ENCODE assay signal across 6 cellular contexts in genomic region chr11:46675288-46675851, GRCh38. TPM values are rescaled to one million over a fixed set of nuclear protein-coding genes. Genes with fewer than 3 reads are reported as not detected.
DNase-seq lines count a peak whose midpoint lies in the region; ATAC-seq, FAIRE-seq and TF ChIP-seq lines count a peak whose summit lies in the region.

No MANE protein-coding gene starts in this region.

- intact Hi-C loops in K562 (cut with micrococcal nuclease) = no loop called here

- TF ChIP-seq RAD21 in K562 (CRISPR knock-in tag; conservative IDR thresholded peaks at IDR 0.05 in 1 of 2, IDR thresholded peaks at IDR 0.05 in 1 of 2) = no peak

- H3K9me3 ChIP-seq in K562 (replicated peaks; ENCODE audit: control insufficient read depth, insufficient read depth, low read depth, low read length) = no peaks in the 10 kb centered on the region

- H3K36me3 Mint-ChIP-seq in naive B cell = peaks cover 0 to 18% of the 10 kb centered on the region in 2 donors

- no peak overlapping the region for H3K4me2 ChIP-seq in K562 (ENCODE audit: insufficient read depth, low read length)

- no peaks in the 10 kb centered on the region for H3K27me3 Mint-ChIP-seq in naive B cell

- no peak overlapping the region for H2AFZ ChIP-seq in K562 (ENCODE audit: low read depth, low read length)

- no peak for TF ChIP-seq EP300 in K562 (IDR thresholded peaks at IDR 0.05; ENCODE audit: low read length)

- H3K79me2 ChIP-seq in K562 (ENCODE audit: control insufficient read depth, insufficient read depth, low read length) = no peaks in the 10 kb centered on the region

- H3K4me1 ChIP-seq in K562 (replicated peaks in 1 of 2; ENCODE audit: control insufficient read depth in 2 of 2, insufficient read depth in 2 of 2, low read length in 2 of 2) = peaks cover 0 to 4% of the 10 kb centered on the region in 2 experiments; a peak in 1 of 5 replicates

- no peaks in the 10 kb centered on the region for H3K27me3 ChIP-seq in K562 (ENCODE audit: control insufficient read depth in 2 of 2, insufficient read depth in 2 of 2, low read length in 2 of 2)

- H3K27ac ChIP-seq in K562 (ENCODE audit: extremely low read depth, low read depth, low read length) = no peak overlapping the region

- FAIRE-seq in GM12892 (lab: Jason Lieb, UNC) = no peak
- no peak for FAIRE-seq in K562 (lab: Jason Lieb, UNC)

- POLR2A ChIA-PET in K562 (lab: Yijun Ruan, JAX) = interaction anchor here (0.7 to 2.1 kb wide), 12 partner anchors 9 to 172 kb away, joined by 3 to 9 read pairs (median 4); partner anchors contain the start of genes ARHGAP1 and ZNF408

- TF ChIP-seq POLR2A in GM12892 (IDR thresholded peaks at IDR 0.05; ENCODE audit: low read depth, low read length) (0 out of 2 replicates have a peak, but pooled peaks have one; percentile 24), K562 (conservative IDR thresholded peaks at IDR 0.05) (no peak)

- H3K36me3 ChIP-seq in K562 (ENCODE audit: control insufficient read depth, insufficient read depth, low read length) = peaks cover 52% of the 10 kb centered on the region; the same call in 2 of the 3 replicates

- peak overlapping the region in 4 of 6 donors; percentile 32 to 94 (median 87) for H3K27ac Mint-ChIP-seq in naive B cell

- in situ Hi-C loops in K562 (cut with MboI) = no loop called here

- no peaks in the 10 kb centered on the region for H4K20me1 ChIP-seq in K562 (replicated peaks; ENCODE audit: control insufficient read depth, insufficient read depth, low read length)

- peaks cover 5% of the 10 kb centered on the region for H3K9me1 ChIP-seq in K562 (ENCODE audit: control insufficient read depth, insufficient read depth, low read length)

- no peaks in the 10 kb centered on the region for H3K9me3 Mint-ChIP-seq in naive B cell

- H3K4me3 ChIP-seq in K562 = no peak overlapping the region

- peak; percentile 6; the same call in 2 of the 3 replicates for ATAC-seq in K562
- no peak for ATAC-seq in naive B cell (ENCODE audit: low read depth in 2 of 2)
- no peak for ATAC-seq in HG03469 (IDR thresholded peaks at IDR 0.05; ENCODE audit: unreplicated experiment)
- no peak for ATAC-seq in HG03175 (IDR thresholded peaks at IDR 0.05; ENCODE audit: unreplicated experiment)

- peak overlapping the region in 2 of 8 donors; percentile 38 to 45 for H3K4me3 Mint-ChIP-seq in naive B cell

- no TSS peak for BruUV-seq in K562 (replicated peaks; lab: Mats Ljungman, UMichigan)

- DNase-seq in GM12892 (ENCODE audit: insufficient read length) (no peak), K562 (ENCODE audit: extremely low read depth in 1 of 4, low spot score in 3 of 4) (no peak), naive B cell (no peak), NCI-H2029 treated with DMSO at 0.1 percent for 48 hours (lab: John Stamatoyannopoulos, UW) (no peak)

- no peak for TF ChIP-seq CTCF in K562 (IDR thresholded peaks at IDR 0.05 in 2 of 3, conservative IDR thresholded peaks at IDR 0.05 in 1 of 3; ENCODE audit: insufficient read depth in 2 of 3, low read depth in 1 of 3, low read length in 3 of 3)

- peak overlapping the region in 1 of 2 experiments; percentile 43; a peak in 1 of 4 replicates for H3K9ac ChIP-seq in K562 (ENCODE audit: insufficient read depth in 1 of 2, low read depth in 2 of 2, low read length in 2 of 2)

- 67% methylated on average over 3 of the region's 4 CpGs for WGBS in K562 (ENCODE audit: insufficient coverage, low coverage, missing lambda C conversion rate)

- CTCF ChIA-PET in K562 (lab: Yijun Ruan, JAX; ENCODE audit: low intra/inter-chr PET ratio) = no interaction called here

- peaks cover 22 to 40% (median 27%) of the 10 kb centered on the region in 3 donors for H3K4me1 Mint-ChIP-seq in naive B cell

RNA-seq across cellular contexts. Expression of gene ARHGAP1, which starts 25.0 kb away (rescaled TPM):
- polyA plus RNA-seq in GM12892 (2012; ENCODE audit: missing spikeins) = 14.7 TPM
- 36.7 and 76.2 TPM in 2 replicates for total RNA-seq in K562 (2011; cell fraction: chromatin; rRNA removed; ENCODE audit: low replicate concordance)
- 31.7 and 34.5 TPM in 2 replicates for total RNA-seq in K562 (2011; cell fraction: nucleolus; rRNA removed)
- 30.6 and 40.3 TPM in 2 replicates for total RNA-seq in K562 (2011; cell fraction: nucleoplasm; rRNA removed)
- total RNA-seq in K562 (2014; rRNA removed) = 7.4 and 11.1 TPM in 2 replicates
- total RNA-seq in K562 (2014; rRNA removed; fragmentation: Illumina TruSeq; extraction: Trizol) = 5.9 and 6.9 TPM in 2 replicates
- 10.7 and 11.3 TPM in 2 replicates for total RNA-seq in K562 (2015; rRNA removed; fragmentation: Illumina TruSeq; extraction: Trizol)
- 30.3 and 30.4 TPM in 2 replicates for total RNA-seq in K562 (2021)
- 8.2 and 13.2 TPM in 2 replicates for polyA plus RNA-seq in K562 (2011; rRNA removed)
- 10.8 and 17.1 TPM in 2 replicates for polyA plus RNA-seq in K562 (2011; cell fraction: cytosol; rRNA removed)
- polyA plus RNA-seq in K562 (2011; cell fraction: nucleus; rRNA removed) = 11.1 and 18.2 TPM in 2 replicates
- 16.3 and 23.1 TPM in 2 replicates for polyA plus RNA-seq in K562 (2012)
- 25.0 and 26.7 TPM in 2 replicates for polyA plus RNA-seq in K562 (2014; fragmentation: Illumina TruSeq; extraction: Trizol)
- 1 to 10 TPM; 3.6 to 5.7 TPM for polyA plus RNA-seq in K562 (2014; fragmentation: Nextera tagmentation; extraction: Ambion mirVana)
- polyA plus RNA-seq in K562 (2014; rRNA removed) = 14.1 and 14.2 TPM in 2 replicates
- polyA minus RNA-seq in K562 (2011; rRNA and poly(A)+ RNA removed) = 23.5 and 26.8 TPM in 2 replicates
- polyA minus RNA-seq in K562 (2011; cell fraction: cytosol; rRNA and poly(A)+ RNA removed) = 27.3 and 29.4 TPM in 2 replicates
- 11.3 and 15.9 TPM in 2 replicates for polyA minus RNA-seq in K562 (2011; cell fraction: nucleus; rRNA and poly(A)+ RNA removed)
- 10 to 100 TPM; 31.4 to 51.6 (median 34.7) TPM for polyA plus RNA-seq in naive B cell (ENCODE audit: low read depth in 6 of 6)

RNA-seq across cellular contexts. Expression of gene ZNF408, which starts 25.5 kb away (rescaled TPM):
- 5.1 TPM for polyA plus RNA-seq in GM12892 (2012; ENCODE audit: missing spikeins)
- 16.0 and 39.3 TPM in 2 replicates for total RNA-seq in K562 (2011; cell fraction: chromatin; rRNA removed; ENCODE audit: low replicate concordance)
- 22.9 and 32.4 TPM in 2 replicates for total RNA-seq in K562 (2011; cell fraction: nucleolus; rRNA removed)
- 20.5 and 21.6 TPM in 2 replicates for total RNA-seq in K562 (2011; cell fraction: nucleoplasm; rRNA removed)
- total RNA-seq in K562 (2014; rRNA removed) (11.8 and 12.2 TPM in 2 replicates), K562 (2014; rRNA removed; fragmentation: Illumina TruSeq; extraction: Trizol) (7.3 and 7.4 TPM in 2 replicates), K562 (2015; rRNA removed; fragmentation: Illumina TruSeq; extraction: Trizol) (12.8 and 14.1 TPM in 2 replicates), K562 (2021) (17.4 and 18.4 TPM in 2 replicates)
- polyA plus RNA-seq in K562 (2011; rRNA removed) (4.5 and 7.6 TPM in 2 replicates), K562 (2014; fragmentation: Illumina TruSeq; extraction: Trizol) (7.4 and 10.8 TPM in 2 replicates), K562 (2014; fragmentation: Nextera tagmentation; extraction: Ambion mirVana) (under 1 TPM; 0.15 to 0.38 TPM), K562 (2014; rRNA removed) (7.0 and 10.0 TPM in 2 replicates), naive B cell (ENCODE audit: low read depth in 6 of 6) (10 to 100 TPM in 5 of 6 donors, 1 to 10 TPM in 1; 6.2 to 13.8 (median 11.3) TPM)
- polyA plus RNA-seq in K562 (2011; cell fraction: cytosol; rRNA removed) = 5.7 and 12.0 TPM in 2 replicates
- polyA plus RNA-seq in K562 (2011; cell fraction: nucleus; rRNA removed) = 13.3 and 21.7 TPM in 2 replicates
- polyA plus RNA-seq in K562 (2012) = 8.5 and 12.1 TPM in 2 replicates
- polyA minus RNA-seq in K562 (2011; rRNA and poly(A)+ RNA removed) = 4.6 and 4.8 TPM in 2 replicates
- polyA minus RNA-seq in K562 (2011; cell fraction: cytosol; rRNA and poly(A)+ RNA removed) = 5.2 and 8.7 TPM in 2 replicates
- 14.1 and 19.8 TPM in 2 replicates for polyA minus RNA-seq in K562 (2011; cell fraction: nucleus; rRNA and poly(A)+ RNA removed)

RNA-seq across cellular contexts. Expression of gene F2, which starts 43.6 kb away (rescaled TPM):
- not detected for polyA plus RNA-seq in GM12892 (2012; ENCODE audit: missing spikeins)
- not detected in 2 replicates for total RNA-seq in K562 (2011; cell fraction: chromatin; rRNA removed; ENCODE audit: low replicate concordance)
- total RNA-seq in K562 (2011; cell fraction: nucleolus; rRNA removed) = not detected in 2 replicates
- total RNA-seq in K562 (2011; cell fraction: nucleoplasm; rRNA removed) = not detected in 2 replicates
- not detected in 2 replicates for total RNA-seq in K562 (2014; rRNA removed)
- total RNA-seq in K562 (2014; rRNA removed; fragmentation: Illumina TruSeq; extraction: Trizol) = not detected in 2 replicates
- total RNA-seq in K562 (2015; rRNA removed; fragmentation: Illumina TruSeq; extraction: Trizol) = not detected in 2 replicates
- 0.16 and 0.22 TPM in 2 replicates for total RNA-seq in K562 (2021)
- polyA plus RNA-seq in K562 (2011; rRNA removed) = not detected in 2 replicates
- polyA plus RNA-seq in K562 (2011; cell fraction: cytosol; rRNA removed) = not detected in 2 replicates
- polyA plus RNA-seq in K562 (2011; cell fraction: nucleus; rRNA removed) = not detected in 2 replicates
- not detected in 2 replicates for polyA plus RNA-seq in K562 (2012)
- not detected in 2 replicates for polyA plus RNA-seq in K562 (2014; fragmentation: Illumina TruSeq; extraction: Trizol)
- not detected for polyA plus RNA-seq in K562 (2014; fragmentation: Nextera tagmentation; extraction: Ambion mirVana)
- not detected in 2 replicates for polyA plus RNA-seq in K562 (2014; rRNA removed)
- not detected in 2 replicates for polyA minus RNA-seq in K562 (2011; rRNA and poly(A)+ RNA removed)
- polyA minus RNA-seq in K562 (2011; cell fraction: cytosol; rRNA and poly(A)+ RNA removed) = 2.4 TPM in 1 of 2 replicates, not detected in the other
- polyA minus RNA-seq in K562 (2011; cell fraction: nucleus; rRNA and poly(A)+ RNA removed) = not detected in 2 replicates
- polyA plus RNA-seq in naive B cell (ENCODE audit: low read depth in 6 of 6) = not detected

RNA-seq across cellular contexts. Expression of gene ATG13, which starts 58.0 kb away (rescaled TPM):
- polyA plus RNA-seq in GM12892 (2012; ENCODE audit: missing spikeins) = 17.3 TPM
- total RNA-seq in K562 (2011; cell fraction: chromatin; rRNA removed; ENCODE audit: low replicate concordance) = 112 and 117 TPM in 2 replicates
- total RNA-seq in K562 (2011; cell fraction: nucleolus; rRNA removed) = 77.5 and 112 TPM in 2 replicates
- total RNA-seq in K562 (2011; cell fraction: nucleoplasm; rRNA removed) = 88.6 and 94.3 TPM in 2 replicates
- 46.6 and 54.4 TPM in 2 replicates for total RNA-seq in K562 (2014; rRNA removed)
- 26.0 and 27.2 TPM in 2 replicates for total RNA-seq in K562 (2014; rRNA removed; fragmentation: Illumina TruSeq; extraction: Trizol)
- 23.3 and 24.5 TPM in 2 replicates for total RNA-seq in K562 (2015; rRNA removed; fragmentation: Illumina TruSeq; extraction: Trizol)
- total RNA-seq in K562 (2021) = 52.2 and 61.5 TPM in 2 replicates
- polyA plus RNA-seq in K562 (2011; rRNA removed) = 56.9 and 66.1 TPM in 2 replicates
- polyA plus RNA-seq in K562 (2011; cell fraction: cytosol; rRNA removed) = 72.0 and 89.0 TPM in 2 replicates
- 128 and 150 TPM in 2 replicates for polyA plus RNA-seq in K562 (2011; cell fraction: nucleus; rRNA removed)
- 33.0 and 68.6 TPM in 2 replicates for polyA plus RNA-seq in K562 (2012)
- 36.5 and 38.1 TPM in 2 replicates for polyA plus RNA-seq in K562 (2014; fragmentation: Illumina TruSeq; extraction: Trizol)
- 10 to 100 TPM; 13.1 to 15.6 TPM for polyA plus RNA-seq in K562 (2014; fragmentation: Nextera tagmentation; extraction: Ambion mirVana)
- polyA plus RNA-seq in K562 (2014; rRNA removed) = 49.5 and 58.8 TPM in 2 replicates
- 48.2 and 57.6 TPM in 2 replicates for polyA minus RNA-seq in K562 (2011; rRNA and poly(A)+ RNA removed)
- 28.3 and 42.0 TPM in 2 replicates for polyA minus RNA-seq in K562 (2011; cell fraction: cytosol; rRNA and poly(A)+ RNA removed)
- polyA minus RNA-seq in K562 (2011; cell fraction: nucleus; rRNA and poly(A)+ RNA removed) = 36.8 and 48.7 TPM in 2 replicates
- polyA plus RNA-seq in naive B cell (ENCODE audit: low read depth in 6 of 6) = 10 to 100 TPM; 43.3 to 70.8 (median 56.3) TPM

RNA-seq across cellular contexts. Expression of gene HARBI1, which starts 58.3 kb away (rescaled TPM):
- polyA plus RNA-seq in GM12892 (2012; ENCODE audit: missing spikeins) = 3.5 TPM
- 7.3 and 8.5 TPM in 2 replicates for total RNA-seq in K562 (2011; cell fraction: chromatin; rRNA removed; ENCODE audit: low replicate concordance)
- 6.8 and 8.2 TPM in 2 replicates for total RNA-seq in K562 (2011; cell fraction: nucleolus; rRNA removed)
- total RNA-seq in K562 (2011; cell fraction: nucleoplasm; rRNA removed) = 6.0 and 6.3 TPM in 2 replicates
- total RNA-seq in K562 (2014; rRNA removed) = 4.1 and 4.3 TPM in 2 replicates
- total RNA-seq in K562 (2014; rRNA removed; fragmentation: Illumina TruSeq; extraction: Trizol) = 5.6 and 6.0 TPM in 2 replicates
- 4.9 and 6.9 TPM in 2 replicates for total RNA-seq in K562 (2015; rRNA removed; fragmentation: Illumina TruSeq; extraction: Trizol)
- total RNA-seq in K562 (2021) = 5.5 and 5.8 TPM in 2 replicates
- 4.7 and 5.5 TPM in 2 replicates for polyA plus RNA-seq in K562 (2011; rRNA removed)
- 4.9 and 5.5 TPM in 2 replicates for polyA plus RNA-seq in K562 (2011; cell fraction: cytosol; rRNA removed)
- polyA plus RNA-seq in K562 (2011; cell fraction: nucleus; rRNA removed) = 3.5 and 4.0 TPM in 2 replicates
- 5.9 and 6.1 TPM in 2 replicates for polyA plus RNA-seq in K562 (2012)
- polyA plus RNA-seq in K562 (2014; fragmentation: Illumina TruSeq; extraction: Trizol) = 5.3 and 6.0 TPM in 2 replicates
- polyA plus RNA-seq in K562 (2014; fragmentation: Nextera tagmentation; extraction: Ambion mirVana) = 1 to 10 TPM; 6.0 to 8.4 TPM
- 3.5 and 6.1 TPM in 2 replicates for polyA plus RNA-seq in K562 (2014; rRNA removed)
- polyA minus RNA-seq in K562 (2011; rRNA and poly(A)+ RNA removed) = 6.3 and 6.9 TPM in 2 replicates
- polyA minus RNA-seq in K562 (2011; cell fraction: cytosol; rRNA and poly(A)+ RNA removed) = 2.4 and 3.1 TPM in 2 replicates
- polyA minus RNA-seq in K562 (2011; cell fraction: nucleus; rRNA and poly(A)+ RNA removed) = 2.4 and 3.6 TPM in 2 replicates
- polyA plus RNA-seq in naive B cell (ENCODE audit: low read depth in 6 of 6) = 10 to 100 TPM in 4 of 6 donors, 1 to 10 TPM in 2; 8.7 to 14.7 (median 11.8) TPM
